ENCODE assay signal across 17 cellular contexts in genomic region chr1:234780531-234781162, GRCh38.
DNase-seq lines count a peak whose midpoint lies in the region; ATAC-seq, FAIRE-seq and TF ChIP-seq lines count a peak whose summit lies in the region.
"Had no signal": no experiment of that assay in that cellular context is flagged by ENCODE, and none has a peak within 500 bp of the region (broad histone marks: within the 10 kb centered on the region; RNA-seq: fewer than 3 reads in every experiment).

No MANE protein-coding gene starts in this region.

- TF ChIP-seq CTCF in natural killer cell (IDR thresholded peaks at IDR 0.05): no peak
- TF ChIP-seq CTCF in GM12878 (IDR thresholded peaks at IDR 0.05 in 2 of 3, conservative IDR thresholded peaks at IDR 0.05 in 1 of 3; ENCODE audit: control insufficient read depth in 2 of 3, extremely low read depth in 1 of 3, insufficient read depth in 1 of 3, low read depth in 3 of 3, low read length in 3 of 3): no peak

- H3K4me2 ChIP-seq in GM12878 (ENCODE audit: control insufficient read depth, insufficient read depth): no peak overlapping the region

- BruUV-seq in GM12878 (replicated peaks; lab: Mats Ljungman, UMichigan): no TSS peak

- peak; percentile 3 to 13 for ATAC-seq in natural killer cell treated with Interleukin-12 subunit alpha and Interleukin-12 subunit beta and Interleukin-15 and Interleukin-18, amount 100 ng/mL, for 72 hours
- ATAC-seq in natural killer cell (no peak), GM12878 (no peak)
- ATAC-seq: naive thymus-derived CD4-positive, alpha-beta T cell had no signal

- RAD21 ChIA-PET in GM12878 (lab: Charles Lee; ENCODE audit: unreplicated experiment): interaction anchor here (0.7 to 1.1 kb wide), 2 partner anchors 56 to 96 kb away, joined by 3 read pairs; no protein-coding TSS in a partner anchor

- in situ Hi-C loops in GM12878 (cut with MboI): no loop called here

- DNase-seq in natural killer cell treated with Interleukin-12 subunit alpha and Interleukin-12 subunit beta and Interleukin-15 and Interleukin-18, amount 100 ng/mL, for 72 hours (ENCODE audit: low spot score): no peak
- DNase-seq in natural killer cell: no peak
- DNase-seq in GM12878 (ENCODE audit: low read depth, low spot score): no peak
- peak; percentile 64 for DNase-seq in islet precursor cell
- peak; percentile 27 for DNase-seq in urothelium cell line (ENCODE audit: low spot score)
- no peak for DNase-seq in NCI-H774 (lab: John Stamatoyannopoulos, UW)
- no peak for DNase-seq in NCI-H2029 (lab: John Stamatoyannopoulos, UW)
- no peak for DNase-seq in SHP77 (lab: John Stamatoyannopoulos, UW)
- DNase-seq: activated CD4-positive, alpha-beta T cell treated with anti-CD3 and anti-CD28 coated beads for 4 hours; AML-193; colonic mucosa; lower lobe of right lung; naive thymus-derived CD4-positive, alpha-beta T cell; NCI-H2171 treated with DMSO at 0.1 percent for 48 hours; SIG-M5 had no signal

- no peaks in the 10 kb centered on the region for H3K36me3 ChIP-seq in GM12878 (ENCODE audit: control insufficient read depth in 2 of 2, insufficient read depth in 2 of 2, low read length in 1 of 2)
- H3K36me3 ChIP-seq: colonic mucosa, lower lobe of right lung, sigmoid colon had no signal

- H3K27me3 Mint-ChIP-seq in natural killer cell treated with Interleukin-12 subunit alpha and Interleukin-12 subunit beta and Interleukin-15 and Interleukin-18, amount 100 ng/mL, for 72 hours: no peaks in the 10 kb centered on the region
- H3K27me3 Mint-ChIP-seq in natural killer cell (ENCODE audit: low read depth in 2 of 2): no peaks in the 10 kb centered on the region
- H3K27me3 Mint-ChIP-seq: naive thymus-derived CD4-positive, alpha-beta T cell had no signal

- no peak overlapping the region for H3K27ac Mint-ChIP-seq in natural killer cell treated with Interleukin-12 subunit alpha and Interleukin-12 subunit beta and Interleukin-15 and Interleukin-18, amount 100 ng/mL, for 72 hours
- no peak overlapping the region for H3K27ac Mint-ChIP-seq in natural killer cell
- H3K27ac Mint-ChIP-seq: naive thymus-derived CD4-positive, alpha-beta T cell; T-helper 2 cell treated with Interferon-gamma antibody and Interleukin-4, amounts not matched to agents 5 μg/mL and 100 μg/mL, for 36 hours had no signal

- peaks cover 20% of the 10 kb centered on the region for H4K20me1 ChIP-seq in GM12878 (ENCODE audit: control insufficient read depth, insufficient read depth)

- SMC1A ChIA-PET in GM12878 (lab: Charles Lee; ENCODE audit: uncharacterized antibody, unreplicated experiment): interaction anchor here (1.0 to 1.4 kb wide), 2 partner anchors 9 to 61 kb away, joined by 3 to 4 read pairs; no protein-coding TSS in a partner anchor

- H3K36me3 Mint-ChIP-seq in natural killer cell treated with Interleukin-12 subunit alpha and Interleukin-12 subunit beta and Interleukin-15 and Interleukin-18, amount 100 ng/mL, for 72 hours: no peaks in the 10 kb centered on the region
- no peaks in the 10 kb centered on the region for H3K36me3 Mint-ChIP-seq in natural killer cell

- intact Hi-C loops in natural killer cell (cut with micrococcal nuclease): no loop called here
- intact Hi-C loops in GM12878 (cut with micrococcal nuclease; ENCODE audit: unreplicated experiment): no loop called here

- no peaks in the 10 kb centered on the region; the same call in 2 of the 3 replicates for H3K9me3 ChIP-seq in GM12878 (replicated peaks; ENCODE audit: control insufficient read depth, insufficient read depth, low read length)
- H3K9me3 ChIP-seq: colonic mucosa, lower lobe of right lung, sigmoid colon had no signal

- H3K4me1 Mint-ChIP-seq in natural killer cell treated with Interleukin-12 subunit alpha and Interleukin-12 subunit beta and Interleukin-15 and Interleukin-18, amount 100 ng/mL, for 72 hours (ENCODE audit: low read depth in 2 of 2): no peaks in the 10 kb centered on the region
- no peaks in the 10 kb centered on the region for H3K4me1 Mint-ChIP-seq in natural killer cell

- no peak overlapping the region for H3K4me3 Mint-ChIP-seq in natural killer cell treated with Interleukin-12 subunit alpha and Interleukin-12 subunit beta and Interleukin-15 and Interleukin-18, amount 100 ng/mL, for 72 hours
- H3K4me3 Mint-ChIP-seq in natural killer cell: no peak overlapping the region
- H3K4me3 Mint-ChIP-seq: naive thymus-derived CD4-positive, alpha-beta T cell; T-helper 2 cell treated with Interferon-gamma antibody and Interleukin-4, amounts not matched to agents 5 μg/mL and 100 μg/mL, for 36 hours had no signal

- TF ChIP-seq EP300 in GM12878 (IDR thresholded peaks at IDR 0.05; ENCODE audit: borderline replicate concordance in 1 of 2, control insufficient read depth in 1 of 2, low read depth in 2 of 2, low read length in 2 of 2): no peak

- no peak overlapping the region for H3K4me3 ChIP-seq in GM12878
- H3K4me3 ChIP-seq: colonic mucosa, lower lobe of right lung, sigmoid colon had no signal

- POLR2A ChIA-PET in GM12878 (lab: Charles Lee): no interaction called here

- H3K79me2 ChIP-seq in GM12878 (ENCODE audit: control insufficient read depth, insufficient read depth, low read length): no peaks in the 10 kb centered on the region

- 48% methylated on average over 13 of the region's 13 CpGs for WGBS in GM12878 (ENCODE audit: insufficient coverage, insufficient replicate concordance, low lambda C conversion rate, missing lambda C conversion rate)

- no peak for TF ChIP-seq RAD21 in GM12878 (IDR thresholded peaks at IDR 0.05; ENCODE audit: insufficient read depth, low read depth, low read length)

- no peaks in the 10 kb centered on the region for H3K4me1 ChIP-seq in GM12878 (ENCODE audit: control insufficient read depth, insufficient read depth, low read length)
- H3K4me1 ChIP-seq: colonic mucosa, sigmoid colon had no signal

- FAIRE-seq in GM12878 (lab: Jason Lieb, UNC): no peak
- no peak for FAIRE-seq in urothelium cell line (lab: Jason Lieb, UNC)

- H3K9ac ChIP-seq in GM12878 (ENCODE audit: control insufficient read depth, insufficient read depth, low read length): no peak overlapping the region

- no peaks in the 10 kb centered on the region for H3K9me3 Mint-ChIP-seq in natural killer cell treated with Interleukin-12 subunit alpha and Interleukin-12 subunit beta and Interleukin-15 and Interleukin-18, amount 100 ng/mL, for 72 hours
- H3K9me3 Mint-ChIP-seq in natural killer cell: no peaks in the 10 kb centered on the region
- H3K9me3 Mint-ChIP-seq: naive thymus-derived CD4-positive, alpha-beta T cell; T-helper 2 cell treated with Interferon-gamma antibody and Interleukin-4, amounts not matched to agents 5 μg/mL and 100 μg/mL, for 36 hours had no signal

- no peak overlapping the region for H2AFZ ChIP-seq in GM12878 (ENCODE audit: control insufficient read depth, low read depth, low read length)

- H3K27me3 ChIP-seq in GM12878 (replicated peaks in 1 of 2; ENCODE audit: control insufficient read depth in 2 of 2, insufficient read depth in 2 of 2, low read length in 1 of 2): peaks cover 26 to 30% of the 10 kb centered on the region in 2 experiments
- H3K27me3 ChIP-seq: colonic mucosa had no signal

- TF ChIP-seq POLR2A in GM12878 (IDR thresholded peaks at IDR 0.05; ENCODE audit: low read depth, low read length): no peak

- CTCF ChIA-PET in GM12878 (lab: Yijun Ruan, JAX): interaction anchor here (1.0 to 1.4 kb wide), 2 partner anchors 9 to 59 kb away, joined by 4 to 5 read pairs; no protein-coding TSS in a partner anchor

- no peak overlapping the region for H3K27ac ChIP-seq in GM12878 (ENCODE audit: control insufficient read depth, insufficient read depth)
- H3K27ac ChIP-seq: colonic mucosa, lower lobe of right lung, sigmoid colon had no signal

TF ChIP-seq in GM12878, 131 proteins besides CTCF, POLR2A, EP300 and RAD21:
- TF ChIP-seq HCFC1 (IDR thresholded peaks at IDR 0.05; ENCODE audit: low read length) (0 out of 2 replicates have a peak, but pooled peaks have one; percentile 18), NR2C1 (IDR thresholded peaks at IDR 0.05) (no peak)
TF ChIP-seq in GM12878: peak in this region for 1.

Comparison
In these comparisons a context has a peak if more than half of its experiments do, and no peak if none do; other contexts are left out.
1. ATAC-seq: peak in natural killer cell treated with Interleukin-12 subunit alpha and Interleukin-12 subunit beta and Interleukin-15 and Interleukin-18, amount 100 ng/mL, for 72 hours (2 of 2); none in natural killer cell (0 of 3) and GM12878 (single experiment).
2. DNase-seq: peak in islet precursor cell (single experiment) and urothelium cell line (single experiment); none in natural killer cell treated with Interleukin-12 subunit alpha and Interleukin-12 subunit beta and Interleukin-15 and Interleukin-18, amount 100 ng/mL, for 72 hours (single experiment), natural killer cell (single experiment), GM12878 (single experiment), NCI-H774 (single experiment), NCI-H2029 (single experiment) and SHP77 (0 of 2).